ENCODE assay signal across 30 cellular contexts in genomic region chr13:46698015-46698414, GRCh38.
DNase-seq lines count a peak whose midpoint lies in the region; ATAC-seq, FAIRE-seq and TF ChIP-seq lines count a peak whose summit lies in the region.
"Had no signal": no experiment of that assay in that cellular context is flagged by ENCODE, and none has a peak within 500 bp of the region (broad histone marks: within the 10 kb centered on the region; RNA-seq: fewer than 3 reads in every experiment).

No MANE protein-coding gene starts in this region.

- H3K27me3 ChIP-seq in gastroesophageal sphincter = no peaks in the 10 kb centered on the region
- no peaks in the 10 kb centered on the region for H3K27me3 ChIP-seq in muscle layer of colon (ENCODE audit: control insufficient read depth in 1 of 2, insufficient read depth in 2 of 2, low read length in 2 of 2)
- no peaks in the 10 kb centered on the region for H3K27me3 ChIP-seq in testis
- H3K27me3 ChIP-seq: breast epithelium, spleen had no signal

- H3K27ac ChIP-seq in gastroesophageal sphincter (peak overlapping the region; percentile 24 to 70 (median 54)), muscle layer of colon (ENCODE audit: low read depth, low read length) (peak overlapping the region; percentile 27), testis (peak overlapping the region in 1 of 2 donors; percentile 39)
- H3K27ac ChIP-seq: breast epithelium, GM23248, lower lobe of right lung had no signal

- H3K36me3 ChIP-seq in gastroesophageal sphincter = peaks cover 0 to 79% of the 10 kb centered on the region in 2 donors
- H3K36me3 ChIP-seq in muscle layer of colon (ENCODE audit: insufficient read depth, low read length) = peaks cover 43% of the 10 kb centered on the region
- no peaks in the 10 kb centered on the region for H3K36me3 ChIP-seq in testis (ENCODE audit: low read depth, missing control alignments)
- H3K36me3 ChIP-seq: breast epithelium had no signal

- H3K4me1 ChIP-seq in gastroesophageal sphincter (peaks cover 9 to 36% (median 12%) of the 10 kb centered on the region in 3 donors), muscle layer of colon (ENCODE audit: insufficient read depth, low read length) (peaks cover 21% of the 10 kb centered on the region), testis (peaks cover 18% of the 10 kb centered on the region)
- H3K4me1 ChIP-seq: breast epithelium had no signal

- TF ChIP-seq POLR2A in GM12891 (IDR thresholded peaks at IDR 0.05; ENCODE audit: low read depth, low read length) (no peak), gastroesophageal sphincter (IDR thresholded peaks at IDR 0.05) (no peak), testis (IDR thresholded peaks at IDR 0.05) (no peak)

- WGBS in gastroesophageal sphincter (ENCODE audit: low coverage in 1 of 2), 2 donors = 11 to 33% methylated on average over 1 of the region's 3 CpGs
- WGBS in testis, 2 donors = 33 to 59% methylated on average over 3 of the region's 3 CpGs

- DNase-seq in GM12891 (ENCODE audit: insufficient read length, low spot score) = no peak
- DNase-seq in testis = peak; percentile 91
- no peak for DNase-seq in activated CD4-positive, alpha-beta T cell treated with anti-CD3 and anti-CD28 coated beads, Interleukin-2, amount 50 U/mL, for 1 hour
- DNase-seq in type B pancreatic cell (ENCODE audit: extremely low spot score, unreplicated experiment) = no peak
- DNase-seq in cerebellar nuclear complex (lab: John Stamatoyannopoulos, UW) = no peak
- DNase-seq: 8988T; activated CD4-positive, alpha-beta T cell treated with anti-CD3 and anti-CD28 coated beads for 36 hours; activated naive CD4-positive, alpha-beta T cell treated with anti-CD3 and anti-CD28 coated beads, Interleukin-2, amount 10 ng/mL, durations not matched to agents 7 days and 5 days; amniotic stem cell; effector CD4-positive, alpha-beta T cell; GM23248; kidney; lower lobe of right lung; natural killer cell; NCI-H1417 treated with DMSO at 0.1 percent for 48 hours; NCI-H2081; NCI-H2227 treated with DMSO at 0.1 percent for 48 hours; NCI-H526 treated with DMSO at 0.1 percent for 48 hours; retina; spleen; stimulated activated CD4-positive, alpha-beta T cell treated with anti-CD3 and anti-CD28 coated beads, Interleukin-2, amount 100 ng/mL, for 24 hours; stimulated activated naive CD8-positive, alpha-beta T cell treated with anti-CD3 and anti-CD28 coated beads, Interleukin-15, Interleukin-2, amounts not matched to agents 100 U/mL and 50 U/mL, for 24 hours; trophoblast cell had no signal

- peaks cover 40% of the 10 kb centered on the region for H3K36me3 Mint-ChIP-seq in type B pancreatic cell

- peaks cover 4% of the 10 kb centered on the region for H3K4me1 Mint-ChIP-seq in type B pancreatic cell (ENCODE audit: unreplicated experiment)
- H3K4me1 Mint-ChIP-seq: activated CD4-positive, alpha-beta T cell treated with anti-CD3 and anti-CD28 coated beads for 36 hours; activated naive CD4-positive, alpha-beta T cell treated with anti-CD3 and anti-CD28 coated beads, Interleukin-2, amount 10 ng/mL, durations not matched to agents 7 days and 5 days; activated T-helper 17 cell treated with anti-CD3 and anti-CD28 coated beads, Interleukin-2, amount 50 U/mL, for 72 hours; natural killer cell had no signal

- H3K9me3 ChIP-seq in gastroesophageal sphincter (no peaks in the 10 kb centered on the region), muscle layer of colon (ENCODE audit: low read length) (no peaks in the 10 kb centered on the region), testis (no peaks in the 10 kb centered on the region)
- H3K9me3 ChIP-seq: breast epithelium, lower lobe of right lung, spleen had no signal

- no peak for TF ChIP-seq CTCF in gastroesophageal sphincter (IDR thresholded peaks at IDR 0.05)
- no peak for TF ChIP-seq CTCF in testis (IDR thresholded peaks at IDR 0.05)
- no peak for TF ChIP-seq CTCF in type B pancreatic cell (conservative IDR thresholded peaks at IDR 0.05)

- no peak overlapping the region for H3K27ac Mint-ChIP-seq in type B pancreatic cell
- H3K27ac Mint-ChIP-seq: activated CD4-positive, alpha-beta T cell treated with anti-CD3 and anti-CD28 coated beads for 36 hours; activated naive CD4-positive, alpha-beta T cell treated with anti-CD3 and anti-CD28 coated beads, Interleukin-2, amount 10 ng/mL, durations not matched to agents 7 days and 5 days; activated T-helper 17 cell treated with anti-CD3 and anti-CD28 coated beads, Interleukin-2, amount 50 U/mL, for 72 hours; natural killer cell had no signal

- H3K9ac ChIP-seq in muscle layer of colon (ENCODE audit: low read length) = no peak overlapping the region
- H3K9ac ChIP-seq: GM23248 had no signal

- H3K9me3 Mint-ChIP-seq in type B pancreatic cell = no peaks in the 10 kb centered on the region
- H3K9me3 Mint-ChIP-seq: activated naive CD4-positive, alpha-beta T cell treated with anti-CD3 and anti-CD28 coated beads, Interleukin-2, amount 10 ng/mL, durations not matched to agents 7 days and 5 days; activated T-helper 17 cell treated with anti-CD3 and anti-CD28 coated beads, Interleukin-2, amount 50 U/mL, for 72 hours; natural killer cell had no signal

- FAIRE-seq in GM12891 (lab: Jason Lieb, UNC) = peak; percentile 35
- FAIRE-seq: HepG2, kidney had no signal

- TF ChIP-seq EP300 in gastroesophageal sphincter (IDR thresholded peaks at IDR 0.05) = no peak

- no peak overlapping the region for H3K4me3 ChIP-seq in gastroesophageal sphincter
- H3K4me3 ChIP-seq in muscle layer of colon (ENCODE audit: low read depth in 1 of 2, low read length in 2 of 2) = no peak overlapping the region
- H3K4me3 ChIP-seq in testis = no peak overlapping the region
- H3K4me3 ChIP-seq: breast epithelium, GM23248, lower lobe of right lung, spleen had no signal

- no peaks in the 10 kb centered on the region for H3K27me3 Mint-ChIP-seq in type B pancreatic cell
- H3K27me3 Mint-ChIP-seq: activated CD4-positive, alpha-beta T cell treated with anti-CD3 and anti-CD28 coated beads for 36 hours; activated naive CD4-positive, alpha-beta T cell treated with anti-CD3 and anti-CD28 coated beads, Interleukin-2, amount 10 ng/mL, durations not matched to agents 7 days and 5 days; activated T-helper 17 cell treated with anti-CD3 and anti-CD28 coated beads, Interleukin-2, amount 50 U/mL, for 72 hours had no signal

- peak; percentile 82 for ATAC-seq in gastroesophageal sphincter
- ATAC-seq in HG03159 (IDR thresholded peaks at IDR 0.05; ENCODE audit: unreplicated experiment) = no peak
- ATAC-seq: activated CD4-positive, alpha-beta T cell treated with anti-CD3 and anti-CD28 coated beads for 36 hours; activated T-helper 17 cell treated with anti-CD3 and anti-CD28 coated beads, Interleukin-2, amount 50 U/mL, for 72 hours; HepG2; natural killer cell; Panc1; stimulated activated naive CD8-positive, alpha-beta T cell treated with anti-CD3 and anti-CD28 coated beads, Interleukin-15, Interleukin-2, amounts not matched to agents 100 U/mL and 50 U/mL, for 24 hours had no signal

- no peak overlapping the region for H3K4me3 Mint-ChIP-seq in type B pancreatic cell
- H3K4me3 Mint-ChIP-seq: activated CD4-positive, alpha-beta T cell treated with anti-CD3 and anti-CD28 coated beads for 36 hours; activated naive CD4-positive, alpha-beta T cell treated with anti-CD3 and anti-CD28 coated beads, Interleukin-2, amount 10 ng/mL, durations not matched to agents 7 days and 5 days; activated T-helper 17 cell treated with anti-CD3 and anti-CD28 coated beads, Interleukin-2, amount 50 U/mL, for 72 hours; natural killer cell had no signal

- intact Hi-C loops in testis (cut with DNase I; ENCODE audit: low total_unique reads) = no loop called here

TF ChIP-seq in GM12891, 5 proteins besides CTCF, POLR2A, EP300 and RAD21:
- TF ChIP-seq TAF1 (IDR thresholded peaks at IDR 0.05; ENCODE audit: low read depth, low read length) (no peak), POU2F2 (IDR thresholded peaks at IDR 0.05; ENCODE audit: low read depth, low read length) (no peak), SPI1 (IDR thresholded peaks at IDR 0.05; ENCODE audit: low read depth, low read length) (no peak), POLR2AphosphoS5 (IDR thresholded peaks at IDR 0.05; ENCODE audit: low read depth, low read length) (no peak), PAX5 (IDR thresholded peaks at IDR 0.05; ENCODE audit: insufficient read depth, low read length, severe bottlenecking) (no peak)
